Comparison of ENCODE assay signal across 1 cellular context in genomic region chr1:155932487-155932886, GRCh38.
TF ChIP-seq lines count a peak whose summit lies in the region.

No MANE protein-coding gene starts in this region.

TF ChIP-seq in GM12878, 131 proteins besides CTCF, POLR2A, EP300 and RAD21:
- TF ChIP-seq STAT3 (IDR thresholded peaks at IDR 0.05; ENCODE audit: low read depth, low read length) = no peak
- TF ChIP-seq ZNF592 (IDR thresholded peaks at IDR 0.05) = no peak
- no peak for TF ChIP-seq SKIL (IDR thresholded peaks at IDR 0.05; ENCODE audit: low read depth, poor library complexity, severe bottlenecking)
- no peak for TF ChIP-seq REST (IDR thresholded peaks at IDR 0.05; ENCODE audit: low read depth, low read length)
- no peak for TF ChIP-seq SUZ12 (IDR thresholded peaks at IDR 0.05; ENCODE audit: unreplicated experiment)
- no peak for TF ChIP-seq MTA3 (IDR thresholded peaks at IDR 0.05; ENCODE audit: borderline replicate concordance, low read length)
- no peak for TF ChIP-seq POLR2AphosphoS5 (IDR thresholded peaks at IDR 0.05; ENCODE audit: low read length)
- no peak for TF ChIP-seq ZBTB40 (IDR thresholded peaks at IDR 0.05; ENCODE audit: borderline replicate concordance)
- no peak for TF ChIP-seq RCOR1 (conservative IDR thresholded peaks at IDR 0.05; ENCODE audit: low read depth, low read length)
- TF ChIP-seq DPF2 (IDR thresholded peaks at IDR 0.05) = no peak
- no peak for TF ChIP-seq SIN3A (IDR thresholded peaks at IDR 0.05; ENCODE audit: low read depth, low read length)
